Comparison of ENCODE assay signal across 8 cellular contexts in the genomic region with DNA sequence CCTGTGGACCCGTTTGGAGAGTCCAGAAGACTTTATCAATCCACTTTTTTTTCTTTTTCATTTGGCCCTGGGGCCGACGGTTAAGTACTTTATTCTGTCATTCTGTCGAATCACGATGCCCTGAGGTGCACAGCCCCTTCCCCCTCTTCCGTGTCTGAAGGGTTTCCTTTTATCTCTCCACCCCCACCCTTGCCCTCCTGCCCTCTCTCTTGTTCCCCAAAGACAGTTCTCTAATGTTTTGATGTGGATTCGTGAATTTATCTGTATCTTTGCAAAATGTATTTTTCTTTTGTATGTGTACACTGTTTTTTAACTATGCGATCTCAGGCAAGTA. TPM values are rescaled to one million over a fixed set of nuclear protein-coding genes. Genes with fewer than 3 reads are reported as not detected.
DNase-seq lines count a peak whose midpoint lies in the region; ATAC-seq and TF ChIP-seq lines count a peak whose summit lies in the region.

No MANE protein-coding gene starts in this region.

- H2BK15ac ChIP-seq in IMR-90 (ENCODE audit: low read depth, low read length), result peak overlapping the region; percentile 88; the same call in 2 of the 3 replicates

- peak overlapping the region; percentile 87 for H4K5ac ChIP-seq in IMR-90 (ENCODE audit: low read depth, low read length)

- H2AK9ac ChIP-seq in IMR-90 (replicated peaks; ENCODE audit: low read depth, low read length, poor library complexity), result peak overlapping the region; percentile 96

- peak overlapping the region; percentile 86 for H2BK120ac ChIP-seq in IMR-90 (ENCODE audit: low read depth, low read length)

- H3K56ac ChIP-seq in IMR-90 (ENCODE audit: extremely low read depth, insufficient read depth, low read length), result peak overlapping the region; percentile 98

- H4K8ac ChIP-seq in IMR-90 (ENCODE audit: low read depth in 2 of 2, low read length in 2 of 2), result peak overlapping the region; percentile 64 to 87

- ATAC-seq in GM18868 (IDR thresholded peaks at IDR 0.05; ENCODE audit: unreplicated experiment) (peak; percentile 8), IMR-90 (ENCODE audit: low read depth) (peak; percentile 3)

- H3K4me3 ChIP-seq in IMR-90 (ENCODE audit: insufficient read depth, low read depth, low read length), result peak overlapping the region; percentile 67
- H3K4me3 ChIP-seq in mammary epithelial cell (replicated peaks in 1 of 3; ENCODE audit: insufficient read depth in 1 of 3, low read depth in 2 of 3, low read length in 3 of 3), result peak overlapping the region; percentile 50 to 57 (median 54)
- H3K4me3 ChIP-seq in mucosa of rectum (ENCODE audit: low read length in 2 of 2), result peak overlapping the region; percentile 88 to 96

- WGBS in IMR-90 (ENCODE audit: extremely low coverage in 2 of 2, insufficient read length in 1 of 2), 2 experiments, result 0% methylated on average over 3 of the region's 8 CpGs; no CpG with 5 or more reads in 1 of the 2 experiments
- 4% methylated on average over 7 of the region's 8 CpGs for WGBS in mammary epithelial cell (ENCODE audit: low coverage, missing lambda C conversion rate)

- peaks cover 12% of the 10 kb centered on the region for H3K4me1 ChIP-seq in IMR-90 (ENCODE audit: control insufficient read depth, insufficient read depth, low read length)
- peaks cover 24% of the 10 kb centered on the region for H3K4me1 ChIP-seq in mammary epithelial cell (ENCODE audit: insufficient read depth, low read length)
- H3K4me1 ChIP-seq in mucosa of rectum (ENCODE audit: control insufficient read depth in 2 of 2, insufficient read depth in 2 of 2, low read length in 2 of 2), result peaks cover 18 to 27% of the 10 kb centered on the region in 2 donors

- DNase-seq in IMR-90, result no peak
- DNase-seq in mammary epithelial cell, result no peak
- DNase-seq in AG08395 (ENCODE audit: low spot score), result no peak
- no peak for DNase-seq in NCI-H345 (lab: John Stamatoyannopoulos, UW)
- DNase-seq in NCI-H524 (lab: John Stamatoyannopoulos, UW), result no peak
- no peak for DNase-seq in NCI-H146 (lab: John Stamatoyannopoulos, UW)

- peak overlapping the region; percentile 76 for H2AK5ac ChIP-seq in IMR-90 (ENCODE audit: low read depth, low read length)

- in situ Hi-C loops in IMR-90 (cut with MboI; ENCODE audit: low sequenced_read_pairs) (no loop called here), mammary epithelial cell (cut with MboI; ENCODE audit: low sequenced_read_pairs in 2 of 2) (no loop called here)

- TF ChIP-seq CTCF in IMR-90 (conservative IDR thresholded peaks at IDR 0.05; ENCODE audit: low read depth, low read length), result no peak
- TF ChIP-seq CTCF in mammary epithelial cell (conservative IDR thresholded peaks at IDR 0.05 in 1 of 2, IDR thresholded peaks at IDR 0.05 in 1 of 2; ENCODE audit: extremely low read depth in 1 of 2, insufficient read depth in 1 of 2, low read depth in 1 of 2, low read length in 2 of 2), result no peak

- POLR2A ChIA-PET in IMR-90 (lab: Charles Lee; ENCODE audit: unreplicated experiment), result no interaction called here

- peaks cover 21 to 40% of the 10 kb centered on the region in 2 experiments for H3K79me1 ChIP-seq in IMR-90 (ENCODE audit: low read depth in 1 of 2, low read length in 2 of 2)

- no peak for TF ChIP-seq RAD21 in IMR-90 (IDR thresholded peaks at IDR 0.05; ENCODE audit: low read length)

- H3K23ac ChIP-seq in IMR-90 (ENCODE audit: low read depth, low read length), result peak overlapping the region; percentile 94

- peak overlapping the region; percentile 96 for H3K4ac ChIP-seq in IMR-90 (ENCODE audit: low read depth, low read length)

- H4K91ac ChIP-seq in IMR-90 (ENCODE audit: insufficient read depth, low read depth, low read length), result peak overlapping the region; percentile 92

- H3K36me3 ChIP-seq in IMR-90 (ENCODE audit: control insufficient read depth, insufficient read depth, low read length) (no peaks in the 10 kb centered on the region), mammary epithelial cell (ENCODE audit: insufficient read depth, low read length) (no peaks in the 10 kb centered on the region), mucosa of rectum (ENCODE audit: control insufficient read depth in 2 of 2, insufficient read depth in 2 of 2, low read length in 2 of 2) (no peaks in the 10 kb centered on the region)

- H2BK5ac ChIP-seq in IMR-90 (ENCODE audit: low read depth, low read length, poor library complexity, severe bottlenecking), result peak overlapping the region; percentile 94

- CTCF ChIA-PET in IMR-90 (lab: Yijun Ruan, JAX), result no interaction called here
- CTCF ChIA-PET in mammary epithelial cell (lab: Charles Lee; ENCODE audit: low non-redundant PET), result no interaction called here

- H3K27ac ChIP-seq in IMR-90 (ENCODE audit: insufficient read depth, low read length) (peak overlapping the region; percentile 88), mammary epithelial cell (ENCODE audit: insufficient read depth, low read depth, low read length) (peak overlapping the region; percentile 96), mucosa of rectum (ENCODE audit: low read depth in 2 of 2, low read length in 2 of 2) (peak overlapping the region; percentile 96)

- intact Hi-C loops in IMR-90 (cut with micrococcal nuclease) (loop anchor here (1.0 to 5.0 kb wide), 2 partner anchors 22 to 94 kb away; no protein-coding TSS in a partner anchor), mammary epithelial cell (cut with micrococcal nuclease) (loop anchor here (1.0 kb wide), 3 partner anchors 22 to 193 kb away; a partner anchor contains a TSS)

- H3K18ac ChIP-seq in IMR-90 (ENCODE audit: low read depth, low read length), result peak overlapping the region; percentile 88

- H3K4me2 ChIP-seq in IMR-90 (ENCODE audit: low read depth, low read length), result peak overlapping the region; percentile 88
- H3K4me2 ChIP-seq in mammary epithelial cell (ENCODE audit: insufficient read depth, low read depth, low read length), result peak overlapping the region; percentile 85

- dilution Hi-C loops in IMR-90 (cut with HindIII; ENCODE audit: low sequenced_read_pairs, unreplicated experiment) (no loop called here), mammary epithelial cell (cut with HindIII; ENCODE audit: low sequenced_read_pairs) (loop anchor here (5.0 kb wide), 1 partner anchor 104 kb away; no protein-coding TSS in a partner anchor)

- H2BK20ac ChIP-seq in IMR-90 (ENCODE audit: low read depth, low read length), result peak overlapping the region; percentile 38

- H3K27me3 ChIP-seq in IMR-90 (ENCODE audit: control insufficient read depth, insufficient read depth, low read length) (no peaks in the 10 kb centered on the region), mammary epithelial cell (ENCODE audit: insufficient read depth, low read length) (no peaks in the 10 kb centered on the region), mucosa of rectum (ENCODE audit: control insufficient read depth in 2 of 2, insufficient read depth in 2 of 2, low read length in 2 of 2) (no peaks in the 10 kb centered on the region)

- no peaks in the 10 kb centered on the region for H3K9me3 ChIP-seq in IMR-90 (ENCODE audit: control insufficient read depth, insufficient read depth, low read length)
- H3K9me3 ChIP-seq in mammary epithelial cell (replicated peaks; ENCODE audit: insufficient read depth, low read length), result no peaks in the 10 kb centered on the region
- no peaks in the 10 kb centered on the region for H3K9me3 ChIP-seq in mucosa of rectum (ENCODE audit: control insufficient read depth in 2 of 2, low read length in 2 of 2)

- no peaks in the 10 kb centered on the region for H4K20me1 ChIP-seq in IMR-90 (ENCODE audit: insufficient read depth, low read length)
- H4K20me1 ChIP-seq in mammary epithelial cell (ENCODE audit: insufficient read depth, low read length), result no peaks in the 10 kb centered on the region

- H2AFZ ChIP-seq in IMR-90 (replicated peaks; ENCODE audit: low read length, poor library complexity), result peak overlapping the region; percentile 85
- peak overlapping the region; percentile 81 for H2AFZ ChIP-seq in mammary epithelial cell (ENCODE audit: low read depth, low read length)

- H3K79me2 ChIP-seq in mammary epithelial cell (ENCODE audit: insufficient read depth, low read length), result peaks cover 32% of the 10 kb centered on the region

- H3K9me1 ChIP-seq in IMR-90 (ENCODE audit: insufficient read depth, low read length), result peaks cover 16% of the 10 kb centered on the region

- no peak for TF ChIP-seq POLR2A in IMR-90 (IDR thresholded peaks at IDR 0.05; ENCODE audit: low read depth, low read length)

- BruUV-seq in IMR-90 (replicated peaks; lab: Mats Ljungman, UMichigan) (no TSS peak), mammary epithelial cell (replicated peaks; lab: Mats Ljungman, UMichigan) (no TSS peak)

- H3K14ac ChIP-seq in IMR-90 (replicated peaks; ENCODE audit: low read depth, low read length), result peak overlapping the region; percentile 95

- H3K9ac ChIP-seq in IMR-90 (ENCODE audit: low read depth, low read length), result peak overlapping the region; percentile 85
- H3K9ac ChIP-seq in mammary epithelial cell (ENCODE audit: insufficient read depth, low read length), result peak overlapping the region; percentile 96
- peak overlapping the region; percentile 81 to 96 for H3K9ac ChIP-seq in mucosa of rectum (ENCODE audit: low read depth in 1 of 2, low read length in 2 of 2)

TF ChIP-seq in IMR-90, 13 proteins besides CTCF, POLR2A, EP300 and RAD21:
- no peak for TF ChIP-seq FOS (IDR thresholded peaks at IDR 0.05; ENCODE audit: low read depth, low read length)

RNA-seq across cellular contexts. Expression of a gene that starts 1.7 kb away (rescaled TPM):
- 17.0 and 18.6 TPM in 2 replicates for total RNA-seq in IMR-90 (2012; rRNA removed)
- 11.1 and 13.1 TPM in 2 replicates for polyA plus RNA-seq in IMR-90 (2012; rRNA removed)
- polyA plus RNA-seq in IMR-90 (2012; cell fraction: cytosol; rRNA removed), result 4.5 and 5.1 TPM in 2 replicates
- 6.7 and 32.3 TPM in 2 replicates for polyA plus RNA-seq in IMR-90 (2012; cell fraction: nucleus; rRNA removed; ENCODE audit: low replicate concordance)
- 10 to 100 TPM; 17.7 to 25.5 TPM for total RNA-seq in mammary epithelial cell
- 11.6 TPM for polyA plus RNA-seq in mammary epithelial cell
- 5.7 TPM for polyA minus RNA-seq in mammary epithelial cell
